In genomic region chr13:102845630-102846260, GRCh38 we compare ENCODE assay signal across 8 cellular contexts. TPM values are rescaled to one million over a fixed set of nuclear protein-coding genes. Genes with fewer than 3 reads are reported as not detected.
A peak's percentile ranks its signal among the peaks of the same experiment; 100 is the strongest.
DNase-seq lines count a peak whose midpoint lies in the region; ATAC-seq and TF ChIP-seq lines count a peak whose summit lies in the region.

ERCC5 (plus strand) TSS chr13:102846032; CDS start chr13:102846267, 235 bp downstream.

- no peaks in the 10 kb centered on the region for H3K27me3 ChIP-seq in heart left ventricle
- no peaks in the 10 kb centered on the region for H3K27me3 ChIP-seq in upper lobe of left lung

- in situ Hi-C loops in GM13976 (cut with MboI; ENCODE audit: low sequenced_read_pairs, unreplicated experiment) = no loop called here

- peak in 3 of 4 donors; percentile 14 to 89 (median 34) for TF ChIP-seq EP300 in upper lobe of left lung (IDR thresholded peaks at IDR 0.05)

- TF ChIP-seq POLR2A in heart left ventricle (IDR thresholded peaks at IDR 0.05) (peak in 1 of 2 donors; percentile 78), upper lobe of left lung (IDR thresholded peaks at IDR 0.05) (peak; percentile 16 to 90 (median 76))

- H3K36me3 ChIP-seq in heart left ventricle (peaks cover 0 to 33% (median 6%) of the 10 kb centered on the region in 9 donors), upper lobe of left lung (no peaks in the 10 kb centered on the region)

- H3K4me3 ChIP-seq in heart left ventricle (peak within 1 kb of the TSS; percentile 67 to 96 (median 92)), upper lobe of left lung (peak within 1 kb of the TSS; percentile 62 to 100 (median 88))

- DNase-seq in GM13976 (ENCODE audit: low spot score) = peak; percentile 83
- DNase-seq in NCI-H1436 treated with DMSO at 0.1 percent for 48 hours (lab: John Stamatoyannopoulos, UW) = peak; percentile 62
- DNase-seq in amniotic epithelial cell (ENCODE audit: low read depth) = peak; percentile 94
- DNase-seq in heart left ventricle = peak; percentile 94 to 97 (median 95)
- DNase-seq in posterior cingulate gyrus = peak; percentile 86 to 98 (median 91)
- peak; percentile 89 to 92 for DNase-seq in upper lobe of left lung

- H3K4me1 ChIP-seq in heart left ventricle = peaks cover 0 to 31% (median 19%) of the 10 kb centered on the region in 12 donors
- peaks cover 10 to 33% (median 13%) of the 10 kb centered on the region in 4 donors for H3K4me1 ChIP-seq in upper lobe of left lung

- no peaks in the 10 kb centered on the region for H3K9me3 ChIP-seq in heart left ventricle
- H3K9me3 ChIP-seq in upper lobe of left lung = peaks cover 0 to 2% (median 0%) of the 10 kb centered on the region in 4 donors

- ATAC-seq in HG02852 (IDR thresholded peaks at IDR 0.05; ENCODE audit: unreplicated experiment) (peak; percentile 85), heart left ventricle (peak; percentile 90 to 96 (median 94)), upper lobe of left lung (ENCODE audit: low FRiP score in 2 of 2) (peak; percentile 96 to 97)

- intact Hi-C loops in T-helper 1 cell treated with Interleukin-12 subunit alpha and Interleukin-12 subunit beta and Interleukin-4 antibody, amounts not matched to agents 30 ng/mL and 1 ng/mL, for 36 hours (cut with micrococcal nuclease) = loop anchor here (1.0 to 5.0 kb wide), 9 partner anchors 25 to 1218 kb away; partner anchors contain the start of genes TEX30 and TPP2
- intact Hi-C loops in heart left ventricle (cut with DNase I) (loop anchor here in 9 of 10 donors (1.0 to 10.0 kb wide), 9 partner anchors 43 to 265 kb away; partner anchors contain the start of genes TPP2 (in 5 of the 9) and BIVM (in 2 of the 9)), posterior cingulate gyrus (cut with DNase I) (loop anchor here (2.0 kb wide), 4 partner anchors 45 to 265 kb away; partner anchors contain the start of genes TEX30 and TPP2)

- TF ChIP-seq CTCF in GM13976 (IDR thresholded peaks at IDR 0.05; ENCODE audit: borderline replicate concordance, control extremely low read depth, extremely low read depth, insufficient read depth, missing control alignments) (peak; percentile 29), heart left ventricle (IDR thresholded peaks at IDR 0.05) (peak in 2 of 12 donors; percentile 7 to 10), upper lobe of left lung (IDR thresholded peaks at IDR 0.05) (peak in 4 of 6 experiments; percentile 7 to 40 (median 22))

- WGBS in heart left ventricle, 4 donors = 0% methylated on average over 35 to 49 of the region's 49 CpGs
- WGBS in upper lobe of left lung, 2 donors = 0 to 1% methylated on average over 18 to 49 of the region's 49 CpGs

- H3K27ac ChIP-seq in heart left ventricle = peak within 1 kb of the TSS; percentile 92 to 99 (median 96)
- H3K27ac ChIP-seq in upper lobe of left lung = peak within 1 kb of the TSS; percentile 97 to 99 (median 98)

RNA-seq across cellular contexts. Expression of gene ERCC5, which starts in this region (rescaled TPM):
- total RNA-seq in T-helper 1 cell treated with Interleukin-12 subunit alpha and Interleukin-12 subunit beta and Interleukin-4 antibody, amounts not matched to agents 30 ng/mL and 1 ng/mL, for 36 hours = 60.7 and 60.9 TPM in 2 replicates
- 10 to 100 TPM; 27.4 to 61.7 (median 31.4) TPM for total RNA-seq in heart left ventricle
- 10 to 100 TPM; 22.4 to 34.0 TPM for polyA plus RNA-seq in heart left ventricle
- 100 to 1,000 TPM in 1 of 6 donors, 10 to 100 TPM in 5; 39.1 to 138 (median 47.4) TPM for total RNA-seq in upper lobe of left lung

Comparison
In these comparisons a context has a peak if more than half of its experiments do, and no peak if none do; other contexts are left out.
1. Peak in every context shown above with its lines: DNase-seq, ATAC-seq, H3K4me3 ChIP-seq and H3K27ac ChIP-seq.